ENCODE assay signal across 8 cellular contexts in the genomic region with DNA sequence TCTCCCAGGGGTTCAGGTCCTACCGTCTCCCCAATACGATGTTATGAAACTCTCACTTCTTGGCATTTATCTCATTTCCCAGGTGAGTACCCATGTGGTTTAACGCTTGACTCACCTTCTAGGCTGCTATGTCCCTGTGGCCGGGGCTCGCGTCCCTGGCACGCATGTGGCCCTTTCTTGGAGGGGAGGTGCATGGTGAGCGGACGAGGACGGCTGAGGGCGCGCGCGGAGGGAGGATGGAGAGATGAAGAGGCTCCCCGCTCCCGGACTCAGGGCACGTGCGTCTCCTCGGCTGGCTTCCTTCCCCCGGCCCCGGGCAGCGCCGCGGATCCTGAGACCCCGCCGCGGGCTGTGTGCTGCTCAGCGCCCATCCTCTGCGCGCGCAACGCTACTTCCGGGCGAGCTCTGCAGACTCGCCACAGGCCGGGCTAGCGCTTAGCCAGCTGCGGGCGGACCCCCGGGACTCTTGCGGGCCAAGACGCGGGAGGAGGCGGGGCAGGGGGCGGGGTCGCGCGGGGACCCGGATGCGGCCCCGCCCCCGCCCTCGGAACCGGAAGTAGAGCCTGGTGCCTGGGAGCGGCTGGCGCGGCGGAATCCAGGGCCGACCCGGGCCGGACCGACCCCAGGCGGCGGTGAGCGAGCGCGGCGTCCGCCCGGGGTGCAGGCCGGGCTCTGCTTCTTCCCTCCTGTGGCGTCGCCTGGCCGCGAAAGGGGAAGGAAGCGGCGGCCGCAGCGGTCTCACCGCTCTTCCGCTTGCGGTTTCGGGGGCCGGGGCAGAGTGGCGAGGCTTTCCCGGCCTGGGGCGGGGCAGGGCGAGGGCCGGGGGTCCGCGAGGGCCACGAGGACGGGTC. TPM values are rescaled to one million over a fixed set of nuclear protein-coding genes. Genes with fewer than 3 reads are reported as not detected.
DNase-seq lines count a peak whose midpoint lies in the region; ATAC-seq, FAIRE-seq and TF ChIP-seq lines count a peak whose summit lies in the region.

A gene (plus strand): TSS at position 547 of the 851 bp plus-strand sequence. CDS start 8,769 bp downstream, outside the sequence.

- DNase-seq in NCI-H2227 treated with DMSO at 0.1 percent for 48 hours (lab: John Stamatoyannopoulos, UW) (peak; percentile 85), inferior parietal cortex (ENCODE audit: extremely low spot score) (peak; percentile 77), small intestine (peak; percentile 73)
- DNase-seq in activated CD4-positive, CD25-positive, alpha-beta regulatory T cell treated with anti-CD3 and anti-CD28 coated beads, Interleukin-2, amount 50 U/mL, for 72 hours, result peak; percentile 71
- DNase-seq in central memory CD4-positive, alpha-beta T cell, result peak; percentile 32

- H4K20me1 ChIP-seq in DOHH2 (ENCODE audit: control insufficient read depth, insufficient read depth, low read depth, low read length), result peaks cover 18% of the 10 kb centered on the region; the same call in 1 of the 2 replicates

- no peak for TF ChIP-seq CTCF in DOHH2 (IDR thresholded peaks at IDR 0.05; ENCODE audit: low read depth, low read length, poor library complexity, severe bottlenecking)

- H3K36me3 ChIP-seq in DOHH2 (ENCODE audit: control insufficient read depth, low read length) (no peaks in the 10 kb centered on the region), small intestine (ENCODE audit: control insufficient read depth in 2 of 2, insufficient read depth in 2 of 2, low read length in 2 of 2) (no peaks in the 10 kb centered on the region)

- H3K4me1 ChIP-seq in DOHH2 (ENCODE audit: control insufficient read depth, low read length) (peaks cover 36% of the 10 kb centered on the region), small intestine (ENCODE audit: control insufficient read depth in 2 of 2, insufficient read depth in 1 of 2, low read depth in 1 of 2, low read length in 1 of 2) (peaks cover 0 to 12% of the 10 kb centered on the region in 2 donors)

- H3K27me3 ChIP-seq in DOHH2 (ENCODE audit: control insufficient read depth, low read length), result peaks cover 84% of the 10 kb centered on the region
- H3K27me3 ChIP-seq in small intestine (ENCODE audit: control insufficient read depth in 2 of 2, insufficient read depth in 2 of 2, low read length in 2 of 2), result peaks cover 0 to 3% of the 10 kb centered on the region in 2 donors

- H3K9me3 ChIP-seq in DOHH2 (ENCODE audit: control insufficient read depth, insufficient read depth, low read length) (no peaks in the 10 kb centered on the region), small intestine (ENCODE audit: control insufficient read depth, low read depth) (no peaks in the 10 kb centered on the region)

- peak within 1 kb of the TSS; percentile 70 for H3K4me3 ChIP-seq in DOHH2 (ENCODE audit: low read length)
- H3K4me3 ChIP-seq in small intestine (ENCODE audit: low read depth in 1 of 2, low read length in 2 of 2), result peak within 1 kb of the TSS; percentile 91 to 94

- ATAC-seq in HG02885 (IDR thresholded peaks at IDR 0.05; ENCODE audit: poor library complexity, unreplicated experiment) (peak; percentile 57), HG03039 (IDR thresholded peaks at IDR 0.05; ENCODE audit: unreplicated experiment) (no peak)

- no peak for FAIRE-seq in small intestine (lab: Jason Lieb, UNC)

- H3K4me2 ChIP-seq in DOHH2 (ENCODE audit: low read length), result peak within 1 kb of the TSS; percentile 73

- H3F3A ChIP-seq in DOHH2 (ENCODE audit: control insufficient read depth, insufficient read depth), result no peaks in the 10 kb centered on the region; the same call in 1 of the 2 replicates

- H3K27ac ChIP-seq in DOHH2 (ENCODE audit: low read depth, low read length) (no peak within 1 kb of the TSS), small intestine (ENCODE audit: low read depth in 1 of 2, low read length in 1 of 2) (peak within 1 kb of the TSS; percentile 86 to 93)

- WGBS in small intestine, 3 donors, result 0 to 1% (median 1%) methylated on average over 72 to 93 of the region's 93 CpGs

- H3K79me2 ChIP-seq in DOHH2 (ENCODE audit: control insufficient read depth, low read length), result no peaks in the 10 kb centered on the region

- H3K9me2 ChIP-seq in DOHH2 (replicated peaks; ENCODE audit: control insufficient read depth, low read length), result no peaks in the 10 kb centered on the region

RNA-seq across cellular contexts. Expression of the gene that starts here (rescaled TPM):
- polyA plus RNA-seq in small intestine, result 100 to 1,000 TPM; 101 to 124 (median 121) TPM

Comparison
In these comparisons a context has a peak if more than half of its experiments do, and no peak if none do; other contexts are left out.
1. DNase-seq: peak in every context shown above with its lines; median percentile 85 in NCI-H2227 treated with DMSO at 0.1 percent for 48 hours; 77 in inferior parietal cortex; 73 in small intestine; 71 in activated CD4-positive, CD25-positive, alpha-beta regulatory T cell treated with anti-CD3 and anti-CD28 coated beads, Interleukin-2, amount 50 U/mL, for 72 hours; 32 in central memory CD4-positive, alpha-beta T cell.